12 cellular contexts compared by ENCODE assay signal in the genomic region with DNA sequence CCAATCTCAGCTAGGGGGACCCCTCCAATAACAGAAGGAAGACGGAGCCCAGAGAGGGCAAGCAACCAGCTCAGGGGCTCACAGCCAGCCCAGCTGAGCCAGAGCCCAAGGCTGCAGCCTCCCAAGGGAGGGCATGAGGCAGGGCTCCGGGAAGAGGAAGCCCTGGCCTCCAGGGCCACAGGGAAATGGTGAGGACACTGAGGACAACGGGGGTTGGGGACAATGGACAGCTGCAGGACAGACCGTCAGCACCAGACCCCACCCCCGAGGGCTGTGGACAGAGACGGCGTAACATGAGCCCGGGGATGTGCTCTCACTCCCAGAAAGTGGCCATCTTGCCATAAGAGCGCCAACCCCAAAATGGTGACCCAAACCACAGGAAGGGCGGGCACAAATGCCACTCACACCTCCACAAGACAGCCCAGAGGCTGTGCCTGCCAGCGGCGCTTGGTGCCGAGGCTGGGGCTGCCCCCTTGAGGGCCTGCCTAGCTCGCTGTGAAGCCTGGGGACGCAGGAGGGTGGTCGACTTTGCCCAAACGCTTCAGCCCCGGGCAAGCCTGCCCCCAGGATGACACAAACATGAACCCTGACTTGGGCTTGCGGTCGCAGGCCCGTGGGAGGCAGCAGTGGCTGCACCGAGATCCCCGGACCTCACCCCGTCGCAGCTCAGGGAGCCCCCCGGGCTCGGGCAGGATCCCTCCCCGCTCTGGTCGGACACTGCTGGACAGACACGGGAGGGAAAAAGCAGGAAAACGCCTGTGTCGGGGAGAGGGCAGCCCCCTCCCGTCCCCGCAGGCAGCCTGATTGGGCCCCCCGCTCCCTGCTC. TPM values are rescaled to one million over a fixed set of nuclear protein-coding genes. Genes with fewer than 3 reads are reported as not detected.
DNase-seq lines count a peak whose midpoint lies in the region; ATAC-seq and TF ChIP-seq lines count a peak whose summit lies in the region.
"Had no signal": no experiment of that assay in that cellular context is flagged by ENCODE, and none has a peak within 500 bp of the region (broad histone marks: within the 10 kb centered on the region; RNA-seq: fewer than 3 reads in every experiment).

No MANE protein-coding gene starts in this region.

- H3F3A ChIP-seq in PC-3 (ENCODE audit: low read length, unreplicated experiment), result no peaks in the 10 kb centered on the region

- H3K4me2 ChIP-seq in PC-3 (ENCODE audit: low read length), result no peak overlapping the region

- CTCF ChIA-PET in PC-3 (lab: Charles Lee), result no interaction called here

- no peak overlapping the region for H2AFZ ChIP-seq in PC-3 (ENCODE audit: low read length)

- 48 to 67% (median 51%) methylated on average over 8 to 35 of the region's 35 CpGs for WGBS in spleen, 5 donors

- peak; percentile 29 for DNase-seq in NCI-H748 (lab: John Stamatoyannopoulos, UW; ENCODE audit: unreplicated experiment)
- no peak for DNase-seq in NCI-H748 treated with DMSO at 0.1 percent for 48 hours (lab: John Stamatoyannopoulos, UW)
- DNase-seq in iPS-NIHi7 (ENCODE audit: extremely low spot score), result peak; percentile 54
- DNase-seq in spleen, result peak; percentile 86
- DNase-seq in PC-3, result no peak
- no peak for DNase-seq in mucosa of descending colon
- DNase-seq: GDM1, NCI-H1930 had no signal

- no peaks in the 10 kb centered on the region for H3K79me2 ChIP-seq in PC-3 (ENCODE audit: low read length)

- H4K20me1 ChIP-seq in PC-3 (ENCODE audit: low read length), result no peaks in the 10 kb centered on the region

- H3K4me3 ChIP-seq in spleen (peak overlapping the region in 3 of 8 donors; percentile 4 to 53 (median 13)), PC-3 (ENCODE audit: low read length) (no peak overlapping the region), mucosa of descending colon (no peak overlapping the region)

- POLR2A ChIA-PET in PC-3 (lab: Charles Lee; ENCODE audit: unreplicated experiment), result no interaction called here

- no peak for ATAC-seq in HG02571 (IDR thresholded peaks at IDR 0.05; ENCODE audit: unreplicated experiment)
- no peak for ATAC-seq in PC-3
- no peak for ATAC-seq in mucosa of descending colon

- H3K36me3 ChIP-seq in spleen, result peaks cover 0 to 33% (median 0%) of the 10 kb centered on the region in 6 donors
- H3K36me3 ChIP-seq in PC-3 (ENCODE audit: low read depth, low read length), result no peaks in the 10 kb centered on the region
- H3K36me3 ChIP-seq in mucosa of descending colon (ENCODE audit: low read depth), result no peaks in the 10 kb centered on the region

- H3K9me3 ChIP-seq in spleen, result no peaks in the 10 kb centered on the region
- H3K9me3 ChIP-seq in PC-3 (ENCODE audit: low read length), result no peaks in the 10 kb centered on the region
- no peaks in the 10 kb centered on the region for H3K9me3 ChIP-seq in mucosa of descending colon

- H3K9ac ChIP-seq in PC-3 (ENCODE audit: low read length), result no peak overlapping the region

- no peaks in the 10 kb centered on the region for H3K9me2 ChIP-seq in PC-3 (replicated peaks; ENCODE audit: low read length)

- intact Hi-C loops in spleen (cut with DNase I; ENCODE audit: low total_unique reads) (no loop called here), PC-3 (cut with micrococcal nuclease) (no loop called here), mucosa of descending colon (cut with DNase I, micrococcal nuclease) (no loop called here)

- H3K27me3 ChIP-seq in spleen (replicated peaks in 1 of 7), result peaks cover 0 to 15% (median 0%) of the 10 kb centered on the region in 7 donors
- H3K27me3 ChIP-seq in PC-3 (ENCODE audit: low read length), result no peaks in the 10 kb centered on the region

- no TSS peak for BruUV-seq in PC-3 (replicated peaks; lab: Mats Ljungman, UMichigan)

- peak overlapping the region; percentile 64 for H3K27ac ChIP-seq in VCaP
- peak overlapping the region; percentile 68 to 88 (median 80) for H3K27ac ChIP-seq in spleen
- no peak overlapping the region for H3K27ac ChIP-seq in PC-3 (ENCODE audit: low read length)
- H3K27ac ChIP-seq: 22Rv1 had no signal

- TF ChIP-seq CTCF in VCaP (conservative IDR thresholded peaks at IDR 0.05), result no peak
- no peak for TF ChIP-seq CTCF in spleen (IDR thresholded peaks at IDR 0.05 in 8 of 11, conservative IDR thresholded peaks at IDR 0.05 in 3 of 11)
- no peak for TF ChIP-seq CTCF in PC-3 (conservative IDR thresholded peaks at IDR 0.05; ENCODE audit: low read depth, low read length)
- TF ChIP-seq CTCF in mucosa of descending colon (IDR thresholded peaks at IDR 0.05), result no peak

- no peak for TF ChIP-seq POLR2A in spleen (IDR thresholded peaks at IDR 0.05)

- peaks cover 14 to 99% (median 65%) of the 10 kb centered on the region in 6 donors for H3K4me1 ChIP-seq in spleen
- H3K4me1 ChIP-seq in PC-3 (ENCODE audit: insufficient read depth, low read length), result peaks cover 9% of the 10 kb centered on the region
- H3K4me1 ChIP-seq in mucosa of descending colon (ENCODE audit: low read depth), result peaks cover 11% of the 10 kb centered on the region

RNA-seq across cellular contexts. Expression of gene PIMREG, which starts 10.5 kb away (rescaled TPM):
- 10 to 100 TPM in 1 of 7 donors, 1 to 10 TPM in 6; 1.8 to 11.6 (median 3.9) TPM for total RNA-seq in spleen
- 1 to 10 TPM; 1.3 to 4.0 (median 1.6) TPM for polyA plus RNA-seq in spleen
- total RNA-seq in PC-3 (2014; rRNA removed), result 67.6 and 88.6 TPM in 2 replicates
- 10 to 100 TPM in 1 of 3 donors, 1 to 10 TPM in 1, under 1 TPM in 1; 0.95 to 13.0 (median 3.2) TPM for total RNA-seq in mucosa of descending colon

RNA-seq across cellular contexts. Expression of gene AIPL1, which starts 19.8 kb away (rescaled TPM):
- total RNA-seq in spleen (under 1 TPM in 4 of 7 donors, not detected in 3; 0.17 to 0.34 (median 0.29) TPM), PC-3 (2014; rRNA removed) (not detected in 2 replicates), mucosa of descending colon (not detected)
- polyA plus RNA-seq in spleen, result under 1 TPM in 2 of 3 donors, not detected in 1; 0.10 to 0.24 TPM
- total RNA-seq: activated CD4-positive, alpha-beta T cell treated with anti-CD3 and anti-CD28 coated beads, Interleukin-2, amount 10 ng/mL, durations not matched to agents 7 days and 5 days had no signal

Comparison
In these comparisons a context has a peak if more than half of its experiments do, and no peak if none do; other contexts are left out.
1. DNase-seq: peak in NCI-H748 (single experiment), iPS-NIHi7 (single experiment) and spleen (single experiment); none in NCI-H748 treated with DMSO at 0.1 percent for 48 hours (single experiment), PC-3 (single experiment) and mucosa of descending colon (0 of 3).